15 cellular contexts compared by ENCODE assay signal in genomic region chr1:48532976-48533375, GRCh38.
DNase-seq lines count a peak whose midpoint lies in the region; ATAC-seq and TF ChIP-seq lines count a peak whose summit lies in the region.
"Had no signal": no experiment of that assay in that cellular context is flagged by ENCODE, and none has a peak within 500 bp of the region (broad histone marks: within the 10 kb centered on the region; RNA-seq: fewer than 3 reads in every experiment).

No MANE protein-coding gene starts in this region.

- H3K36me3 ChIP-seq in HUES64 (ENCODE audit: insufficient read depth, low read length) (no peaks in the 10 kb centered on the region), body of pancreas (replicated peaks in 1 of 2; ENCODE audit: insufficient read depth in 1 of 2, low read depth in 2 of 2) (no peaks in the 10 kb centered on the region)
- H3K36me3 ChIP-seq: BLaER1 treated with 17β-estradiol and CSF1 and Interleukin-3, amounts not matched to agents 10 nM and 100 nM had no signal

- peak; percentile 26 for DNase-seq in DMS53 (lab: John Stamatoyannopoulos, UW)
- DNase-seq in DMS53 treated with DMSO at 0.1 percent for 48 hours (lab: John Stamatoyannopoulos, UW; ENCODE audit: unreplicated experiment) = no peak
- DNase-seq in kidney tubule cell (ENCODE audit: low spot score) = peak; percentile 3
- no peak for DNase-seq in Right ventricle myocardium inferior (ENCODE audit: missing footprints)
- no peak for DNase-seq in body of pancreas
- no peak for DNase-seq in HUDEP-2 (lab: John Stamatoyannopoulos, UW; ENCODE audit: unreplicated experiment in 76 of 76)
- DNase-seq: DMS 273 treated with DMSO at 0.1 percent for 48 hours, NCI-H1694, NCI-H2171, NCI-H510A had no signal

- 30% methylated on average over 1 of the region's 1 CpG for WGBS in HUES64
- 27 to 44% methylated on average over 1 of the region's 1 CpG for WGBS in body of pancreas, 2 donors

- no peak for TF ChIP-seq CTCF in body of pancreas (IDR thresholded peaks at IDR 0.05)

- intact Hi-C loops in Right ventricle myocardium inferior (cut with DNase I) (no loop called here), body of pancreas (cut with DNase I) (no loop called here)

- H3K4me3 ChIP-seq in HUES64 (ENCODE audit: low read length) = no peak overlapping the region
- no peak overlapping the region for H3K4me3 ChIP-seq in body of pancreas
- H3K4me3 ChIP-seq: BLaER1 treated with 17β-estradiol and CSF1 and Interleukin-3, amounts not matched to agents 10 nM and 100 nM had no signal

- ATAC-seq in Right ventricle myocardium inferior (no peak), body of pancreas (no peak)
- ATAC-seq: Panc1 had no signal

- H3K9ac ChIP-seq in HUES64 (ENCODE audit: low read depth, low read length) = no peak overlapping the region; the same call in 1 of the 2 replicates
- H3K9ac ChIP-seq: BLaER1 treated with 17β-estradiol and CSF1 and Interleukin-3, amounts not matched to agents 10 nM and 100 nM had no signal

- H3K4me1 ChIP-seq in HUES64 (ENCODE audit: insufficient read depth, low read length) (peaks cover 17% of the 10 kb centered on the region), body of pancreas (no peaks in the 10 kb centered on the region)

- H3K27ac ChIP-seq in HUES64 (ENCODE audit: low read depth, low read length) (peak overlapping the region; percentile 19; the same call in 1 of the 2 replicates), body of pancreas (no peak overlapping the region)
- H3K27ac ChIP-seq: 22Rv1; BLaER1 treated with 17β-estradiol and CSF1 and Interleukin-3, amounts not matched to agents 10 nM and 100 nM had no signal

- H3K9me3 ChIP-seq in HUES64 (ENCODE audit: insufficient read depth, low read depth, low read length) (no peaks in the 10 kb centered on the region), body of pancreas (no peaks in the 10 kb centered on the region)
- H3K9me3 ChIP-seq: BLaER1 treated with 17β-estradiol and CSF1 and Interleukin-3, amounts not matched to agents 10 nM and 100 nM had no signal

- no peak for TF ChIP-seq POLR2A in body of pancreas (IDR thresholded peaks at IDR 0.05)

- H3K27me3 ChIP-seq in HUES64 (ENCODE audit: insufficient read depth, low read length) (no peaks in the 10 kb centered on the region), body of pancreas (no peaks in the 10 kb centered on the region)
- H3K27me3 ChIP-seq: BLaER1 treated with 17β-estradiol and CSF1 and Interleukin-3, amounts not matched to agents 10 nM and 100 nM had no signal

TF ChIP-seq in PFSK-1, 5 proteins besides CTCF, POLR2A, EP300 and RAD21:
- TF ChIP-seq REST (IDR thresholded peaks at IDR 0.05; ENCODE audit: insufficient read depth in 1 of 2, low read depth in 2 of 2, low read length in 2 of 2) (peak in 1 of 2 experiments; percentile 64; a peak in 1 of 4 replicates), POLR2AphosphoS5 (IDR thresholded peaks at IDR 0.05; ENCODE audit: low read depth, low read length) (no peak), SIN3A (IDR thresholded peaks at IDR 0.05; ENCODE audit: borderline replicate concordance, insufficient read depth, low read length) (0 out of 2 replicates have a peak, but pooled peaks have one; percentile 9), TAF1 (IDR thresholded peaks at IDR 0.05; ENCODE audit: borderline replicate concordance, insufficient read depth, low read length) (no peak), FOXP2 (optimal IDR thresholded peaks at IDR 0.05; ENCODE audit: borderline replicate concordance, extremely low read depth, extremely low read length, insufficient read depth) (no peak)

Comparison
In these comparisons a context has a peak if more than half of its experiments do, and no peak if none do; other contexts are left out.
1. DNase-seq: peak in DMS53 (single experiment) and kidney tubule cell (single experiment); none in DMS53 treated with DMSO at 0.1 percent for 48 hours (single experiment), Right ventricle myocardium inferior (single experiment), body of pancreas (0 of 4) and HUDEP-2 (0 of 76).